ENCODE assay signal across 28 cellular contexts in the genomic region with DNA sequence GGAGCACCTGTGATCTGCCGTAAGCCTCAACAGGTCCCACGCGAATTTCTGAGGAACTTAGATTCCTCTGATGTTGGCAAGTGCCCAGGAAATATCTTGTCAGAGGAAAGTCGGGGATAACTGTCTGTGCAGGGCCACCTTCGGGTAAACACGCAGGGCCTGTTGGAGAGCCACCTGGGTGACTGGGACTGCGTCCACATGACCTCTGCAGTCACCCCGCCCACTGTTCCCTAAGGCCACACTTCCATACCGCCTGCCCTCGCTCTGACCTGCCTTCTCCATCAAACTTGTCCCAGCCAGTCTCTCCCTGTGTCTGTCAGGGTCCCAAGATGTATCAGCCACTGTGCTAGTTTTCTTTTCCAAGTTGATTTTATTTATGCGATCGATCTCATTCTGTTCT. TPM values are rescaled to one million over a fixed set of nuclear protein-coding genes. Genes with fewer than 3 reads are reported as not detected.
DNase-seq lines count a peak whose midpoint lies in the region; ATAC-seq, FAIRE-seq and TF ChIP-seq lines count a peak whose summit lies in the region.
"Had no signal": no experiment of that assay in that cellular context is flagged by ENCODE, and none has a peak within 500 bp of the region (broad histone marks: within the 10 kb centered on the region; RNA-seq: fewer than 3 reads in every experiment).

No MANE protein-coding gene starts in this region.

- H3K27ac Mint-ChIP-seq in MCF 10A (ENCODE audit: low read depth, unreplicated experiment): no peak overlapping the region
- H3K27ac Mint-ChIP-seq: CD4-positive, alpha-beta T cell had no signal

- FAIRE-seq in HepG2 (lab: Jason Lieb, UNC): no peak
- FAIRE-seq: G401.6 had no signal

- H3K27ac ChIP-seq in breast epithelium (no peak overlapping the region), HepG2 (ENCODE audit: extremely low read length, insufficient read depth, low read length) (no peak overlapping the region)
- H3K27ac ChIP-seq: BLaER1 had no signal

- no peaks in the 10 kb centered on the region for H4K20me1 ChIP-seq in HepG2 (ENCODE audit: insufficient read depth, low read length)
- H4K20me1 ChIP-seq: BLaER1 had no signal

- H3K9me3 Mint-ChIP-seq in MCF 10A (ENCODE audit: unreplicated experiment): no peaks in the 10 kb centered on the region
- H3K9me3 Mint-ChIP-seq: CD4-positive, alpha-beta T cell had no signal

- no peaks in the 10 kb centered on the region for H3K4me1 Mint-ChIP-seq in MCF 10A (ENCODE audit: insufficient read depth, unreplicated experiment)

- H3K27me3 ChIP-seq in breast epithelium (no peaks in the 10 kb centered on the region), HepG2 (ENCODE audit: control insufficient read depth in 1 of 2, insufficient read depth in 2 of 2, low read length in 2 of 2) (peaks cover 0 to 3% of the 10 kb centered on the region in 2 experiments; a peak in 1 of 5 replicates)
- H3K27me3 ChIP-seq: BLaER1 had no signal

- in situ Hi-C loops in T47D (cut with HindIII; ENCODE audit: low pct_unique_long_range_greater_than_20kb, low sequenced_read_pairs): no loop called here
- in situ Hi-C loops in HepG2 (cut with HindIII; ENCODE audit: extremely low pct_ligation_motif_present, low pct_unique_long_range_greater_than_20kb): no loop called here

- H2AFZ ChIP-seq in HepG2 (ENCODE audit: low read length): no peak overlapping the region

- H3K4me2 ChIP-seq in HepG2 (ENCODE audit: low read depth, low read length): no peak overlapping the region
- H3K4me2 ChIP-seq: BLaER1 had no signal

- CTCF ChIA-PET in MCF 10A (lab: Yijun Ruan, JAX) (no interaction called here), HepG2 (lab: Yijun Ruan, JAX; ENCODE audit: low intra/inter-chr PET ratio, low total read pairs) (no interaction called here)

- no peak for TF ChIP-seq CTCF in MCF 10A (IDR thresholded peaks at IDR 0.05; ENCODE audit: unreplicated experiment)
- TF ChIP-seq CTCF in breast epithelium (IDR thresholded peaks at IDR 0.05): no peak
- no peak for TF ChIP-seq CTCF in HepG2 (CRISPR knock-in tag; IDR thresholded peaks at IDR 0.05)

- TF ChIP-seq RAD21 in HepG2 (CRISPR knock-in tag; IDR thresholded peaks at IDR 0.05): no peak

- H3K4me3 Mint-ChIP-seq in MCF 10A (ENCODE audit: unreplicated experiment): no peak overlapping the region
- H3K4me3 Mint-ChIP-seq: CD4-positive, alpha-beta T cell had no signal

- TF ChIP-seq EP300 in HepG2 (IDR thresholded peaks at IDR 0.05; ENCODE audit: low read depth in 2 of 2, low read length in 2 of 2) (no peak), HepG2 (CRISPR knock-in tag; IDR thresholded peaks at IDR 0.05; ENCODE audit: borderline replicate concordance) (no peak)

- H3K36me3 ChIP-seq in breast epithelium (no peaks in the 10 kb centered on the region), HepG2 (replicated peaks in 1 of 2; ENCODE audit: control insufficient read depth in 1 of 2, insufficient read depth in 2 of 2, low read length in 2 of 2) (no peaks in the 10 kb centered on the region)
- H3K36me3 ChIP-seq: BLaER1 had no signal

- WGBS in HepG2 (ENCODE audit: low lambda C conversion rate): 31% methylated on average over 7 of the region's 12 CpGs

- POLR2A ChIA-PET in MCF 10A (lab: Yijun Ruan, JAX): no interaction called here
- POLR2A ChIA-PET in HepG2 (lab: Yijun Ruan, JAX): no interaction called here

- H3K9me3 ChIP-seq in breast epithelium (no peaks in the 10 kb centered on the region), HepG2 (ENCODE audit: low read length) (no peaks in the 10 kb centered on the region)
- H3K9me3 ChIP-seq: BLaER1 had no signal

- H3K9ac ChIP-seq in HepG2 (ENCODE audit: insufficient read depth, low read depth, low read length): no peak overlapping the region
- H3K9ac ChIP-seq: BLaER1 had no signal

- DNase-seq in T47D (ENCODE audit: low read depth in 1 of 2, low spot score in 1 of 2): peak; percentile 51 to 95
- DNase-seq in MCF 10A (ENCODE audit: unreplicated experiment): no peak
- DNase-seq in breast epithelium (ENCODE audit: low spot score in 2 of 2): peak; percentile 32 to 62
- DNase-seq in HepG2 (ENCODE audit: low spot score): no peak
- no peak for DNase-seq in cortex of kidney (lab: John Stamatoyannopoulos, UW)
- DNase-seq in HCEC 1CT: no peak
- DNase-seq: CD4-positive, alpha-beta T cell; DMS53; GOT3; IMR-90; KG1; MM.1S; NCI-H1417; NCI-H1694; NCI-H2029 treated with DMSO at 0.1 percent for 48 hours; NCI-H446 treated with DMSO at 0.1 percent for 48 hours; NCI-H526; NCI-H82; NK-92 treated with Interleukin-12 subunit alpha and Interleukin-12 subunit beta, amount 100 ng/mL, for 24 hours; PC-3; Right ventricle myocardium superior had no signal

- BruUV-seq in MCF 10A (replicated peaks; lab: Mats Ljungman, UMichigan): no TSS peak
- no TSS peak for BruUV-seq in HepG2 (replicated peaks; lab: Mats Ljungman, UMichigan)

- peak; percentile 73 for ATAC-seq in HepG2
- ATAC-seq in HG02970 (IDR thresholded peaks at IDR 0.05; ENCODE audit: low FRiP score, unreplicated experiment): no peak
- ATAC-seq: PC-3 had no signal

- H3K36me3 Mint-ChIP-seq in MCF 10A (ENCODE audit: insufficient read depth, unreplicated experiment): no peaks in the 10 kb centered on the region

- intact Hi-C loops in MCF 10A (cut with micrococcal nuclease) (no loop called here), breast epithelium (cut with DNase I; ENCODE audit: low total_unique reads) (loop anchor here (10.0 kb wide), 1 partner anchor 694 kb away; no protein-coding TSS in a partner anchor), HepG2 (cut with micrococcal nuclease; ENCODE audit: unreplicated experiment) (no loop called here)

- TF ChIP-seq POLR2A in breast epithelium (IDR thresholded peaks at IDR 0.05) (no peak), HepG2 (IDR thresholded peaks at IDR 0.05; ENCODE audit: insufficient read depth in 1 of 2, low read depth in 2 of 2, low read length in 2 of 2) (no peak)

- H3K27me3 Mint-ChIP-seq in MCF 10A (ENCODE audit: insufficient read depth, unreplicated experiment): no peaks in the 10 kb centered on the region

- H3K4me1 ChIP-seq in breast epithelium (peaks cover 0 to 3% of the 10 kb centered on the region in 2 donors), HepG2 (ENCODE audit: insufficient read depth, low read length) (peaks cover 14% of the 10 kb centered on the region)

- H3K4me3 ChIP-seq in breast epithelium (peak overlapping the region in 1 of 3 donors; percentile 15), HepG2 (replicated peaks in 1 of 3; ENCODE audit: insufficient read depth in 1 of 3, low read depth in 2 of 3, low read length in 3 of 3) (no peak overlapping the region)
- H3K4me3 ChIP-seq: BLaER1 had no signal

- no peaks in the 10 kb centered on the region for H3K79me2 ChIP-seq in HepG2 (ENCODE audit: insufficient read depth, low read length)

TF ChIP-seq in HepG2, 621 proteins besides CTCF, POLR2A, EP300 and RAD21 (continues in another document):
- no peak for TF ChIP-seq ATRX (CRISPR knock-in tag; IDR thresholded peaks at IDR 0.05; ENCODE audit: borderline replicate concordance)
- no peak for TF ChIP-seq HNRNPL (IDR thresholded peaks at IDR 0.05; ENCODE audit: low read depth, low read length)
- no peak for TF ChIP-seq ZNF7 (CRISPR knock-in tag; IDR thresholded peaks at IDR 0.05)
- TF ChIP-seq TBL1XR1 (IDR thresholded peaks at IDR 0.05; ENCODE audit: borderline replicate concordance, low read length, partially characterized antibody): no peak
- TF ChIP-seq, protein P1, sequence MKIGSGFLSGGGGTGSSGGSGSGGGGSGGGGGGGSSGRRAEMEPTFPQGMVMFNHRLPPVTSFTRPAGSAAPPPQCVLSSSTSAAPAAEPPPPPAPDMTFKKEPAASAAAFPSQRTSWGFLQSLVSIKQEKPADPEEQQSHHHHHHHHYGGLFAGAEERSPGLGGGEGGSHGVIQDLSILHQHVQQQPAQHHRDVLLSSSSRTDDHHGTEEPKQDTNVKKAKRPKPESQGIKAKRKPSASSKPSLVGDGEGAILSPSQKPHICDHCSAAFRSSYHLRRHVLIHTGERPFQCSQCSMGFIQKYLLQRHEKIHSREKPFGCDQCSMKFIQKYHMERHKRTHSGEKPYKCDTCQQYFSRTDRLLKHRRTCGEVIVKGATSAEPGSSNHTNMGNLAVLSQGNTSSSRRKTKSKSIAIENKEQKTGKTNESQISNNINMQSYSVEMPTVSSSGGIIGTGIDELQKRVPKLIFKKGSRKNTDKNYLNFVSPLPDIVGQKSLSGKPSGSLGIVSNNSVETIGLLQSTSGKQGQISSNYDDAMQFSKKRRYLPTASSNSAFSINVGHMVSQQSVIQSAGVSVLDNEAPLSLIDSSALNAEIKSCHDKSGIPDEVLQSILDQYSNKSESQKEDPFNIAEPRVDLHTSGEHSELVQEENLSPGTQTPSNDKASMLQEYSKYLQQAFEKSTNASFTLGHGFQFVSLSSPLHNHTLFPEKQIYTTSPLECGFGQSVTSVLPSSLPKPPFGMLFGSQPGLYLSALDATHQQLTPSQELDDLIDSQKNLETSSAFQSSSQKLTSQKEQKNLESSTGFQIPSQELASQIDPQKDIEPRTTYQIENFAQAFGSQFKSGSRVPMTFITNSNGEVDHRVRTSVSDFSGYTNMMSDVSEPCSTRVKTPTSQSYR (CRISPR knock-in tag; IDR thresholded peaks at IDR 0.05; ENCODE audit: borderline replicate concordance): no peak
- no peak for TF ChIP-seq KDM5B (CRISPR knock-in tag; IDR thresholded peaks at IDR 0.05; ENCODE audit: borderline replicate concordance)

RNA-seq across cellular contexts. Expression of a gene that starts 28.7 kb away (rescaled TPM):
- total RNA-seq in MCF 10A (2022): not detected in 2 replicates
- not detected for total RNA-seq in breast epithelium
- total RNA-seq in HepG2 (2016; rRNA removed; fragmentation: Illumina TruSeq; extraction: Trizol): not detected in 2 replicates
- not detected in 2 replicates for total RNA-seq in HepG2 (2016; cell fraction: cytosol; rRNA removed; fragmentation: Illumina TruSeq; extraction: Trizol; ENCODE audit: low read depth)
- total RNA-seq in HepG2 (2016; cell fraction: insoluble cytoplasmic fraction; rRNA removed; fragmentation: Illumina TruSeq; extraction: Trizol): not detected in 2 replicates
- not detected in 2 replicates for total RNA-seq in HepG2 (2016; cell fraction: membrane; rRNA removed; fragmentation: Illumina TruSeq; extraction: Trizol)
- not detected in 2 replicates for total RNA-seq in HepG2 (2016; cell fraction: nucleus; rRNA removed; fragmentation: Illumina TruSeq; extraction: Trizol)
- not detected in 2 replicates for polyA plus RNA-seq in HepG2 (2011; rRNA removed)
- polyA plus RNA-seq in HepG2 (2011; cell fraction: cytosol; rRNA removed): not detected in 2 replicates
- polyA plus RNA-seq in HepG2 (2011; cell fraction: nucleus; rRNA removed): not detected in 2 replicates
- not detected in 2 replicates for polyA plus RNA-seq in HepG2 (2012)
- polyA plus RNA-seq in HepG2 (2016; cell fraction: cytosol; fragmentation: Illumina TruSeq; extraction: Trizol; ENCODE audit: low read depth): not detected in 2 replicates
- not detected in 2 replicates for polyA plus RNA-seq in HepG2 (2016; cell fraction: insoluble cytoplasmic fraction; fragmentation: Illumina TruSeq; extraction: Trizol; ENCODE audit: low read depth)
- polyA plus RNA-seq in HepG2 (2016; cell fraction: membrane; fragmentation: Illumina TruSeq; extraction: Trizol; ENCODE audit: low read depth): not detected in 2 replicates
- polyA plus RNA-seq in HepG2 (2016; cell fraction: nucleus; fragmentation: Illumina TruSeq; extraction: Trizol; ENCODE audit: insufficient read depth, low read depth): not detected in 2 replicates
- not detected in 2 replicates for polyA minus RNA-seq in HepG2 (2011; rRNA and poly(A)+ RNA removed; ENCODE audit: low replicate concordance)
- polyA minus RNA-seq in HepG2 (2011; cell fraction: cytosol; rRNA and poly(A)+ RNA removed): not detected in 2 replicates
- not detected in 2 replicates for polyA minus RNA-seq in HepG2 (2011; cell fraction: nucleus; rRNA and poly(A)+ RNA removed)
- total RNA-seq: A172; CD4-positive, alpha-beta T cell; Daoy; HT1080; IMR-90; PC-3; Right ventricle myocardium superior; RPMI7951 had no signal
- polyA plus RNA-seq: IMR-90 had no signal

Comparison
In these comparisons a context has a peak if more than half of its experiments do, and no peak if none do; other contexts are left out.
1. DNase-seq: peak in T47D (2 of 2) and breast epithelium (2 of 2); none in MCF 10A (single experiment), HepG2 (single experiment), cortex of kidney (single experiment) and HCEC 1CT (single experiment).